Comparison of ENCODE assay signal across 1 cellular context in the genomic region with DNA sequence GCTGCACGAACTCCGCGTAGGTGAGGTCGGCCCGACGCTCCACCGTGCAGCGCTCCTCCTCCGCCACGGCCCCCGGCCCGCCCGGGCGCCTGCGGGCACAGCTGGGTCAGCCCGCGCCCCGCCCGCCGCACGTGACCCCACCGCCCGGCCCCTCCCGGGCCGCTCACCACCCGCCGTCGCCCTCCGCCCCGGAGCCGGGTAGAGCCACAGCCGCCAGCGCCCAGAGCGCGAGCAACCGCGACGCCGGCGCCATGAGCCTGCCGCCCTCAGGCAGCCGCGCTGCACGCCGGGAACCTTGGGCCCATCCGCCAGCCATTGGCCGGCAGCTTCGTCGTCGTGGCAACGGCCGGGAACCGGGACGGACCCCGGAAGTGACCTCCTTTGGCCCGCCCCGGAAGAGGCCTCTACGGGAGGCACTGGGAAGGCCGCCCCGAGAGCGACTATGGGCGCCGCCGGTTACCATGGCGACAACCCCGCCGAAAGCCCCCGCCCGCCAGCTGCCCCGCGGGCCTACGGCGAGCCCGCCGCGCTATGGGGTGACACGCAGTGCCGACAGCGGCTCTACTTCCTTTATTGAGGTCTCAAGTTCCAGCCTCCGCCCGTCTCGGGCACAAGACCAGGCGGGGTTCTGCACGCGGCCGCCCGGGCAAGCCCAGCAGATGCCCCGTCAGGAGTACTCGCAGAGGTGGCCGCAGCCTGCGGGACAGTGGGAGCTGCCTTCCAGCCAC.
TF ChIP-seq lines count a peak whose summit lies in the region.

A gene with protein sequence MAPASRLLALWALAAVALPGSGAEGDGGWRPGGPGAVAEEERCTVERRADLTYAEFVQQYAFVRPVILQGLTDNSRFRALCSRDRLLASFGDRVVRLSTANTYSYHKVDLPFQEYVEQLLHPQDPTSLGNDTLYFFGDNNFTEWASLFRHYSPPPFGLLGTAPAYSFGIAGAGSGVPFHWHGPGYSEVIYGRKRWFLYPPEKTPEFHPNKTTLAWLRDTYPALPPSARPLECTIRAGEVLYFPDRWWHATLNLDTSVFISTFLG (minus strand): TSS at position 268 of the 728 bp plus-strand sequence. CDS start 15 bp downstream, at position 253.

TF ChIP-seq in GM12878, 131 proteins besides CTCF, POLR2A, EP300 and RAD21 (continued from another document and continues in another):
- TF ChIP-seq, protein P1, sequence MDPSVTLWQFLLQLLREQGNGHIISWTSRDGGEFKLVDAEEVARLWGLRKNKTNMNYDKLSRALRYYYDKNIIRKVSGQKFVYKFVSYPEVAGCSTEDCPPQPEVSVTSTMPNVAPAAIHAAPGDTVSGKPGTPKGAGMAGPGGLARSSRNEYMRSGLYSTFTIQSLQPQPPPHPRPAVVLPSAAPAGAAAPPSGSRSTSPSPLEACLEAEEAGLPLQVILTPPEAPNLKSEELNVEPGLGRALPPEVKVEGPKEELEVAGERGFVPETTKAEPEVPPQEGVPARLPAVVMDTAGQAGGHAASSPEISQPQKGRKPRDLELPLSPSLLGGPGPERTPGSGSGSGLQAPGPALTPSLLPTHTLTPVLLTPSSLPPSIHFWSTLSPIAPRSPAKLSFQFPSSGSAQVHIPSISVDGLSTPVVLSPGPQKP (IDR thresholded peaks at IDR 0.05; ENCODE audit: low read depth, low read length): peak; percentile 75; the same call in 1 of the 2 replicates
- TF ChIP-seq, protein P2, sequence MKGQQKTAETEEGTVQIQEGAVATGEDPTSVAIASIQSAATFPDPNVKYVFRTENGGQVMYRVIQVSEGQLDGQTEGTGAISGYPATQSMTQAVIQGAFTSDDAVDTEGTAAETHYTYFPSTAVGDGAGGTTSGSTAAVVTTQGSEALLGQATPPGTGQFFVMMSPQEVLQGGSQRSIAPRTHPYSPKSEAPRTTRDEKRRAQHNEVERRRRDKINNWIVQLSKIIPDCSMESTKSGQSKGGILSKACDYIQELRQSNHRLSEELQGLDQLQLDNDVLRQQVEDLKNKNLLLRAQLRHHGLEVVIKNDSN (IDR thresholded peaks at IDR 0.05; ENCODE audit: borderline replicate concordance, extremely low read length, insufficient read depth, low read depth, low read length): peak; percentile 38
- no peak for TF ChIP-seq EZH2 (IDR thresholded peaks at IDR 0.05; ENCODE audit: borderline replicate concordance, control insufficient read depth, low read depth, low read length)
- TF ChIP-seq, protein P3, sequence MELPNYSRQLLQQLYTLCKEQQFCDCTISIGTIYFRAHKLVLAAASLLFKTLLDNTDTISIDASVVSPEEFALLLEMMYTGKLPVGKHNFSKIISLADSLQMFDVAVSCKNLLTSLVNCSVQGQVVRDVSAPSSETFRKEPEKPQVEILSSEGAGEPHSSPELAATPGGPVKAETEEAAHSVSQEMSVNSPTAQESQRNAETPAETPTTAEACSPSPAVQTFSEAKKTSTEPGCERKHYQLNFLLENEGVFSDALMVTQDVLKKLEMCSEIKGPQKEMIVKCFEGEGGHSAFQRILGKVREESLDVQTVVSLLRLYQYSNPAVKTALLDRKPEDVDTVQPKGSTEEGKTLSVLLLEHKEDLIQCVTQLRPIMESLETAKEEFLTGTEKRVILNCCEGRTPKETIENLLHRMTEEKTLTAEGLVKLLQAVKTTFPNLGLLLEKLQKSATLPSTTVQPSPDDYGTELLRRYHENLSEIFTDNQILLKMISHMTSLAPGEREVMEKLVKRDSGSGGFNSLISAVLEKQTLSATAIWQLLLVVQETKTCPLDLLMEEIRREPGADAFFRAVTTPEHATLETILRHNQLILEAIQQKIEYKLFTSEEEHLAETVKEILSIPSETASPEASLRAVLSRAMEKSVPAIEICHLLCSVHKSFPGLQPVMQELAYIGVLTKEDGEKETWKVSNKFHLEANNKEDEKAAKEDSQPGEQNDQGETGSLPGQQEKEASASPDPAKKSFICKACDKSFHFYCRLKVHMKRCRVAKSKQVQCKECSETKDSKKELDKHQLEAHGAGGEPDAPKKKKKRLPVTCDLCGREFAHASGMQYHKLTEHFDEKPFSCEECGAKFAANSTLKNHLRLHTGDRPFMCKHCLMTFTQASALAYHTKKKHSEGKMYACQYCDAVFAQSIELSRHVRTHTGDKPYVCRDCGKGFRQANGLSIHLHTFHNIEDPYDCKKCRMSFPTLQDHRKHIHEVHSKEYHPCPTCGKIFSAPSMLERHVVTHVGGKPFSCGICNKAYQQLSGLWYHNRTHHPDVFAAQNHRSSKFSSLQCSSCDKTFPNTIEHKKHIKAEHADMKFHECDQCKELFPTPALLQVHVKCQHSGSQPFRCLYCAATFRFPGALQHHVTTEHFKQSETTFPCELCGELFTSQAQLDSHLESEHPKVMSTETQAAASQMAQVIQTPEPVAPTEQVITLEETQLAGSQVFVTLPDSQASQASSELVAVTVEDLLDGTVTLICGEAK (IDR thresholded peaks at IDR 0.05; ENCODE audit: borderline replicate concordance): peak; percentile 93
- no peak for TF ChIP-seq CBX3 (IDR thresholded peaks at IDR 0.05; ENCODE audit: borderline replicate concordance, low read depth)
- TF ChIP-seq POU2F2 (IDR thresholded peaks at IDR 0.05; ENCODE audit: borderline replicate concordance, low read depth, low read length): peak; percentile 80; the same call in 2 of the 3 replicates
- TF ChIP-seq, protein P4, sequence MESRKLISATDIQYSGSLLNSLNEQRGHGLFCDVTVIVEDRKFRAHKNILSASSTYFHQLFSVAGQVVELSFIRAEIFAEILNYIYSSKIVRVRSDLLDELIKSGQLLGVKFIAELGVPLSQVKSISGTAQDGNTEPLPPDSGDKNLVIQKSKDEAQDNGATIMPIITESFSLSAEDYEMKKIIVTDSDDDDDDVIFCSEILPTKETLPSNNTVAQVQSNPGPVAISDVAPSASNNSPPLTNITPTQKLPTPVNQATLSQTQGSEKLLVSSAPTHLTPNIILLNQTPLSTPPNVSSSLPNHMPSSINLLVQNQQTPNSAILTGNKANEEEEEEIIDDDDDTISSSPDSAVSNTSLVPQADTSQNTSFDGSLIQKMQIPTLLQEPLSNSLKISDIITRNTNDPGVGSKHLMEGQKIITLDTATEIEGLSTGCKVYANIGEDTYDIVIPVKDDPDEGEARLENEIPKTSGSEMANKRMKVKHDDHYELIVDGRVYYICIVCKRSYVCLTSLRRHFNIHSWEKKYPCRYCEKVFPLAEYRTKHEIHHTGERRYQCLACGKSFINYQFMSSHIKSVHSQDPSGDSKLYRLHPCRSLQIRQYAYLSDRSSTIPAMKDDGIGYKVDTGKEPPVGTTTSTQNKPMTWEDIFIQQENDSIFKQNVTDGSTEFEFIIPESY (IDR thresholded peaks at IDR 0.05): no peak
- TF ChIP-seq, protein P5, sequence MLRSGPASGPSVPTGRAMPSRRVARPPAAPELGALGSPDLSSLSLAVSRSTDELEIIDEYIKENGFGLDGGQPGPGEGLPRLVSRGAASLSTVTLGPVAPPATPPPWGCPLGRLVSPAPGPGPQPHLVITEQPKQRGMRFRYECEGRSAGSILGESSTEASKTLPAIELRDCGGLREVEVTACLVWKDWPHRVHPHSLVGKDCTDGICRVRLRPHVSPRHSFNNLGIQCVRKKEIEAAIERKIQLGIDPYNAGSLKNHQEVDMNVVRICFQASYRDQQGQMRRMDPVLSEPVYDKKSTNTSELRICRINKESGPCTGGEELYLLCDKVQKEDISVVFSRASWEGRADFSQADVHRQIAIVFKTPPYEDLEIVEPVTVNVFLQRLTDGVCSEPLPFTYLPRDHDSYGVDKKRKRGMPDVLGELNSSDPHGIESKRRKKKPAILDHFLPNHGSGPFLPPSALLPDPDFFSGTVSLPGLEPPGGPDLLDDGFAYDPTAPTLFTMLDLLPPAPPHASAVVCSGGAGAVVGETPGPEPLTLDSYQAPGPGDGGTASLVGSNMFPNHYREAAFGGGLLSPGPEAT (IDR thresholded peaks at IDR 0.05; ENCODE audit: low read depth): no peak
- no peak for TF ChIP-seq ZZZ3 (IDR thresholded peaks at IDR 0.05; ENCODE audit: control insufficient read depth, insufficient read length, low read depth)
- peak; percentile 87 for TF ChIP-seq CHD2 (IDR thresholded peaks at IDR 0.05; ENCODE audit: borderline replicate concordance, low read depth, low read length)
- TF ChIP-seq, protein P6, sequence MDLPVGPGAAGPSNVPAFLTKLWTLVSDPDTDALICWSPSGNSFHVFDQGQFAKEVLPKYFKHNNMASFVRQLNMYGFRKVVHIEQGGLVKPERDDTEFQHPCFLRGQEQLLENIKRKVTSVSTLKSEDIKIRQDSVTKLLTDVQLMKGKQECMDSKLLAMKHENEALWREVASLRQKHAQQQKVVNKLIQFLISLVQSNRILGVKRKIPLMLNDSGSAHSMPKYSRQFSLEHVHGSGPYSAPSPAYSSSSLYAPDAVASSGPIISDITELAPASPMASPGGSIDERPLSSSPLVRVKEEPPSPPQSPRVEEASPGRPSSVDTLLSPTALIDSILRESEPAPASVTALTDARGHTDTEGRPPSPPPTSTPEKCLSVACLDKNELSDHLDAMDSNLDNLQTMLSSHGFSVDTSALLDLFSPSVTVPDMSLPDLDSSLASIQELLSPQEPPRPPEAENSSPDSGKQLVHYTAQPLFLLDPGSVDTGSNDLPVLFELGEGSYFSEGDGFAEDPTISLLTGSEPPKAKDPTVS (IDR thresholded peaks at IDR 0.05; ENCODE audit: low read depth, low read length): no peak
- TF ChIP-seq, protein P7, sequence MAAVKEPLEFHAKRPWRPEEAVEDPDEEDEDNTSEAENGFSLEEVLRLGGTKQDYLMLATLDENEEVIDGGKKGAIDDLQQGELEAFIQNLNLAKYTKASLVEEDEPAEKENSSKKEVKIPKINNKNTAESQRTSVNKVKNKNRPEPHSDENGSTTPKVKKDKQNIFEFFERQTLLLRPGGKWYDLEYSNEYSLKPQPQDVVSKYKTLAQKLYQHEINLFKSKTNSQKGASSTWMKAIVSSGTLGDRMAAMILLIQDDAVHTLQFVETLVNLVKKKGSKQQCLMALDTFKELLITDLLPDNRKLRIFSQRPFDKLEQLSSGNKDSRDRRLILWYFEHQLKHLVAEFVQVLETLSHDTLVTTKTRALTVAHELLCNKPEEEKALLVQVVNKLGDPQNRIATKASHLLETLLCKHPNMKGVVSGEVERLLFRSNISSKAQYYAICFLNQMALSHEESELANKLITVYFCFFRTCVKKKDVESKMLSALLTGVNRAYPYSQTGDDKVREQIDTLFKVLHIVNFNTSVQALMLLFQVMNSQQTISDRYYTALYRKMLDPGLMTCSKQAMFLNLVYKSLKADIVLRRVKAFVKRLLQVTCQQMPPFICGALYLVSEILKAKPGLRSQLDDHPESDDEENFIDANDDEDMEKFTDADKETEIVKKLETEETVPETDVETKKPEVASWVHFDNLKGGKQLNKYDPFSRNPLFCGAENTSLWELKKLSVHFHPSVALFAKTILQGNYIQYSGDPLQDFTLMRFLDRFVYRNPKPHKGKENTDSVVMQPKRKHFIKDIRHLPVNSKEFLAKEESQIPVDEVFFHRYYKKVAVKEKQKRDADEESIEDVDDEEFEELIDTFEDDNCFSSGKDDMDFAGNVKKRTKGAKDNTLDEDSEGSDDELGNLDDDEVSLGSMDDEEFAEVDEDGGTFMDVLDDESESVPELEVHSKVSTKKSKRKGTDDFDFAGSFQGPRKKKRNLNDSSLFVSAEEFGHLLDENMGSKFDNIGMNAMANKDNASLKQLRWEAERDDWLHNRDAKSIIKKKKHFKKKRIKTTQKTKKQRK (IDR thresholded peaks at IDR 0.05; ENCODE audit: low read depth, low read length): no peak
- TF ChIP-seq SPI1 (IDR thresholded peaks at IDR 0.05; ENCODE audit: borderline replicate concordance, insufficient read depth, low read depth, low read length): no peak
- no peak for TF ChIP-seq SUPT20H (IDR thresholded peaks at IDR 0.05; ENCODE audit: borderline replicate concordance, control insufficient read depth, low read depth, low read length)
- no peak for TF ChIP-seq NBN (IDR thresholded peaks at IDR 0.05)
- TF ChIP-seq SREBF1 (IDR thresholded peaks at IDR 0.05; ENCODE audit: low read length): no peak
- no peak for TF ChIP-seq RUNX3 (IDR thresholded peaks at IDR 0.05; ENCODE audit: low read length)
- TF ChIP-seq, protein P8, sequence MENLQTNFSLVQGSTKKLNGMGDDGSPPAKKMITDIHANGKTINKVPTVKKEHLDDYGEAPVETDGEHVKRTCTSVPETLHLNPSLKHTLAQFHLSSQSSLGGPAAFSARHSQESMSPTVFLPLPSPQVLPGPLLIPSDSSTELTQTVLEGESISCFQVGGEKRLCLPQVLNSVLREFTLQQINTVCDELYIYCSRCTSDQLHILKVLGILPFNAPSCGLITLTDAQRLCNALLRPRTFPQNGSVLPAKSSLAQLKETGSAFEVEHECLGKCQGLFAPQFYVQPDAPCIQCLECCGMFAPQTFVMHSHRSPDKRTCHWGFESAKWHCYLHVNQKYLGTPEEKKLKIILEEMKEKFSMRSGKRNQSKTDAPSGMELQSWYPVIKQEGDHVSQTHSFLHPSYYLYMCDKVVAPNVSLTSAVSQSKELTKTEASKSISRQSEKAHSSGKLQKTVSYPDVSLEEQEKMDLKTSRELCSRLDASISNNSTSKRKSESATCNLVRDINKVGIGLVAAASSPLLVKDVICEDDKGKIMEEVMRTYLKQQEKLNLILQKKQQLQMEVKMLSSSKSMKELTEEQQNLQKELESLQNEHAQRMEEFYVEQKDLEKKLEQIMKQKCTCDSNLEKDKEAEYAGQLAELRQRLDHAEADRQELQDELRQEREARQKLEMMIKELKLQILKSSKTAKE (IDR thresholded peaks at IDR 0.05; ENCODE audit: low read depth, poor library complexity, severe bottlenecking): no peak
- TF ChIP-seq KAT2A (conservative IDR thresholded peaks at IDR 0.05; ENCODE audit: control insufficient read depth, low read depth, low read length): no peak
- TF ChIP-seq, protein P9, sequence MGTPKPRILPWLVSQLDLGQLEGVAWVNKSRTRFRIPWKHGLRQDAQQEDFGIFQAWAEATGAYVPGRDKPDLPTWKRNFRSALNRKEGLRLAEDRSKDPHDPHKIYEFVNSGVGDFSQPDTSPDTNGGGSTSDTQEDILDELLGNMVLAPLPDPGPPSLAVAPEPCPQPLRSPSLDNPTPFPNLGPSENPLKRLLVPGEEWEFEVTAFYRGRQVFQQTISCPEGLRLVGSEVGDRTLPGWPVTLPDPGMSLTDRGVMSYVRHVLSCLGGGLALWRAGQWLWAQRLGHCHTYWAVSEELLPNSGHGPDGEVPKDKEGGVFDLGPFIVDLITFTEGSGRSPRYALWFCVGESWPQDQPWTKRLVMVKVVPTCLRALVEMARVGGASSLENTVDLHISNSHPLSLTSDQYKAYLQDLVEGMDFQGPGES (IDR thresholded peaks at IDR 0.05): peak; percentile 68
- TF ChIP-seq, protein P10, sequence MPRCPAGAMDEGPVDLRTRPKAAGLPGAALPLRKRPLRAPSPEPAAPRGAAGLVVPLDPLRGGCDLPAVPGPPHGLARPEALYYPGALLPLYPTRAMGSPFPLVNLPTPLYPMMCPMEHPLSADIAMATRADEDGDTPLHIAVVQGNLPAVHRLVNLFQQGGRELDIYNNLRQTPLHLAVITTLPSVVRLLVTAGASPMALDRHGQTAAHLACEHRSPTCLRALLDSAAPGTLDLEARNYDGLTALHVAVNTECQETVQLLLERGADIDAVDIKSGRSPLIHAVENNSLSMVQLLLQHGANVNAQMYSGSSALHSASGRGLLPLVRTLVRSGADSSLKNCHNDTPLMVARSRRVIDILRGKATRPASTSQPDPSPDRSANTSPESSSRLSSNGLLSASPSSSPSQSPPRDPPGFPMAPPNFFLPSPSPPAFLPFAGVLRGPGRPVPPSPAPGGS (IDR thresholded peaks at IDR 0.05; ENCODE audit: borderline replicate concordance, insufficient read depth, low read depth, low read length, poor library complexity, severe bottlenecking): peak; percentile 88
- TF ChIP-seq NR2C1 (IDR thresholded peaks at IDR 0.05): peak; percentile 93
- TF ChIP-seq BCL11A (IDR thresholded peaks at IDR 0.05; ENCODE audit: low read depth, low read length): no peak
- TF ChIP-seq YBX1 (IDR thresholded peaks at IDR 0.05): no peak
- no peak for TF ChIP-seq SREBF2 (IDR thresholded peaks at IDR 0.05; ENCODE audit: low read length)
- 0 out of 2 replicates have a peak, but pooled peaks have one; percentile 26 for TF ChIP-seq RFX5 (IDR thresholded peaks at IDR 0.05; ENCODE audit: low read depth, low read length)
